ENCODE assay signal across 8 cellular contexts in genomic region chr17:58631523-58632323, GRCh38.
A peak's percentile ranks its signal among the peaks of the same experiment; 100 is the strongest.
DNase-seq lines count a peak whose midpoint lies in the region; ATAC-seq and TF ChIP-seq lines count a peak whose summit lies in the region.

No MANE protein-coding gene starts in this region.

- H3K9ac ChIP-seq in BLaER1 treated with 17β-estradiol and CSF1 and Interleukin-3, amounts not matched to agents 10 nM and 100 nM, result peak overlapping the region; percentile 82 to 96 (median 86)
- H3K9ac ChIP-seq in duodenal mucosa (ENCODE audit: low read depth in 1 of 2, low read length in 2 of 2), result peak overlapping the region; percentile 20 to 64

- intact Hi-C loops in right lobe of liver (cut with DNase I), result no loop called here

- peak; percentile 99 for TF ChIP-seq POLR2A in right lobe of liver (IDR thresholded peaks at IDR 0.05)

- peaks cover 19 to 38% (median 27%) of the 10 kb centered on the region in 10 experiments for H3K4me1 ChIP-seq in BLaER1 treated with 17β-estradiol and CSF1 and Interleukin-3, amounts not matched to agents 10 nM and 100 nM
- H3K4me1 ChIP-seq in duodenal mucosa (ENCODE audit: control insufficient read depth in 1 of 2, insufficient read depth in 2 of 2, low read length in 2 of 2) (no peaks in the 10 kb centered on the region), right lobe of liver (peaks cover 0 to 13% (median 3%) of the 10 kb centered on the region in 4 donors)

- H4K20me1 ChIP-seq in BLaER1 treated with 17β-estradiol and CSF1 and Interleukin-3, amounts not matched to agents 10 nM and 100 nM, result no peaks in the 10 kb centered on the region; a peak in 1 of 22 replicates

- ATAC-seq in GM19372 (IDR thresholded peaks at IDR 0.05; ENCODE audit: low read depth, unreplicated experiment) (peak; percentile 85), HG03520 (IDR thresholded peaks at IDR 0.05; ENCODE audit: unreplicated experiment) (peak; percentile 63), right lobe of liver (peak; percentile 91 to 95 (median 94))

- H3K9me3 ChIP-seq in BLaER1 treated with 17β-estradiol and CSF1 and Interleukin-3, amounts not matched to agents 10 nM and 100 nM (replicated peaks in 1 of 11), result no peaks in the 10 kb centered on the region
- H3K9me3 ChIP-seq in duodenal mucosa (ENCODE audit: control insufficient read depth in 1 of 2, low read length in 2 of 2) (no peaks in the 10 kb centered on the region), right lobe of liver (no peaks in the 10 kb centered on the region)

- H3K27me3 ChIP-seq in BLaER1 treated with 17β-estradiol and CSF1 and Interleukin-3, amounts not matched to agents 10 nM and 100 nM, result no peaks in the 10 kb centered on the region
- H3K27me3 ChIP-seq in duodenal mucosa (ENCODE audit: control insufficient read depth in 1 of 2, insufficient read depth in 2 of 2, low read length in 2 of 2), result no peaks in the 10 kb centered on the region
- no peaks in the 10 kb centered on the region for H3K27me3 ChIP-seq in right lobe of liver

- peak overlapping the region; percentile 44 to 62 (median 52) for H3K4me3 ChIP-seq in BLaER1 treated with 17β-estradiol and CSF1 and Interleukin-3, amounts not matched to agents 10 nM and 100 nM
- peak overlapping the region; percentile 65 to 73 for H3K4me3 ChIP-seq in duodenal mucosa (ENCODE audit: low read depth in 1 of 2, low read length in 2 of 2)
- H3K4me3 ChIP-seq in right lobe of liver, result peak overlapping the region; percentile 24 to 47 (median 34)

- DNase-seq in NCI-H748 treated with DMSO at 0.1 percent for 48 hours (lab: John Stamatoyannopoulos, UW) (peak; percentile 95), right lobe of liver (peak; percentile 93 to 96 (median 95))
- peak; percentile 91 to 92 for DNase-seq in activated CD4-positive, alpha-beta T cell treated with anti-CD3 and anti-CD28 coated beads, Interleukin-2, amount 50 U/mL, for 4 hours
- peak; percentile 89 for DNase-seq in stimulated activated CD4-positive, alpha-beta T cell treated with anti-CD3 and anti-CD28 coated beads, Interleukin-4, amount 100 ng/mL, for 1 hour

- H3K4me2 ChIP-seq in BLaER1 treated with 17β-estradiol and CSF1 and Interleukin-3, amounts not matched to agents 10 nM and 100 nM, result peak overlapping the region; percentile 68 to 91 (median 81)

- peak; percentile 18 to 42 (median 24) for TF ChIP-seq CTCF in right lobe of liver (IDR thresholded peaks at IDR 0.05)

- H3K36me3 ChIP-seq in BLaER1 treated with 17β-estradiol and CSF1 and Interleukin-3, amounts not matched to agents 10 nM and 100 nM, result no peaks in the 10 kb centered on the region
- H3K36me3 ChIP-seq in duodenal mucosa (ENCODE audit: control insufficient read depth in 1 of 2, insufficient read depth in 2 of 2, low read length in 2 of 2), result no peaks in the 10 kb centered on the region
- no peaks in the 10 kb centered on the region for H3K36me3 ChIP-seq in right lobe of liver

- WGBS in right lobe of liver (ENCODE audit: insufficient coverage, low coverage, low lambda C conversion rate, missing lambda C conversion rate), result under 1% methylated on average over 30 of the region's 30 CpGs

- H3K27ac ChIP-seq in BLaER1 treated with 17β-estradiol and CSF1 and Interleukin-3, amounts not matched to agents 10 nM and 100 nM, result peak overlapping the region; percentile 87 to 98 (median 94)
- peak overlapping the region; percentile 70 for H3K27ac ChIP-seq in duodenal mucosa (ENCODE audit: low read depth, low read length)
- peak overlapping the region; percentile 89 to 94 (median 92) for H3K27ac ChIP-seq in right lobe of liver

Comparison
In these comparisons a context has a peak if more than half of its experiments do, and no peak if none do; other contexts are left out.
1. Peak in every context shown above with its lines: DNase-seq, ATAC-seq, H3K4me3 ChIP-seq and H3K27ac ChIP-seq.